In genomic region chr1:19465123-19465522, GRCh38 we compare ENCODE assay signal across 1 cellular context.
TF ChIP-seq lines count a peak whose summit lies in the region.

No MANE protein-coding gene starts in this region.

TF ChIP-seq in GM12878, 131 proteins besides CTCF, POLR2A, EP300 and RAD21 (continued from another document):
- no peak for TF ChIP-seq ZNF687 (IDR thresholded peaks at IDR 0.05)
- no peak for TF ChIP-seq POLR2AphosphoS5 (IDR thresholded peaks at IDR 0.05; ENCODE audit: low read length)
- no peak for TF ChIP-seq ZNF384 (IDR thresholded peaks at IDR 0.05; ENCODE audit: borderline replicate concordance, low read depth, low read length)
- TF ChIP-seq HSF1 (IDR thresholded peaks at IDR 0.05; ENCODE audit: low read depth, low read length): no peak
- TF ChIP-seq NRF1 (conservative IDR thresholded peaks at IDR 0.05; ENCODE audit: low read depth, low read length): no peak
- TF ChIP-seq MYB (IDR thresholded peaks at IDR 0.05; ENCODE audit: borderline replicate concordance, low read depth, low read length): no peak
- no peak for TF ChIP-seq NKRF (conservative IDR thresholded peaks at IDR 0.05)
- TF ChIP-seq STAT1 (conservative IDR thresholded peaks at IDR 0.05): no peak
- no peak for TF ChIP-seq YBX1 (IDR thresholded peaks at IDR 0.05)
- TF ChIP-seq IRF4 (IDR thresholded peaks at IDR 0.05; ENCODE audit: low read depth, low read length): no peak
- TF ChIP-seq IKZF2 (IDR thresholded peaks at IDR 0.05): no peak
- TF ChIP-seq POU2F2 (IDR thresholded peaks at IDR 0.05; ENCODE audit: borderline replicate concordance, low read depth, low read length): no peak
- no peak for TF ChIP-seq TCF3 (IDR thresholded peaks at IDR 0.05; ENCODE audit: borderline replicate concordance, insufficient read depth, low read depth, low read length)
- no peak for TF ChIP-seq SUPT20H (IDR thresholded peaks at IDR 0.05; ENCODE audit: borderline replicate concordance, control insufficient read depth, low read depth, low read length)
